ENCODE assay signal across 8 cellular contexts in genomic region chr5:134227259-134227658, GRCh38. TPM values are rescaled to one million over a fixed set of nuclear protein-coding genes. Genes with fewer than 3 reads are reported as not detected.
DNase-seq lines count a peak whose midpoint lies in the region; ATAC-seq and TF ChIP-seq lines count a peak whose summit lies in the region.

No MANE protein-coding gene starts in this region.

- TF ChIP-seq CTCF in GM23338 (conservative IDR thresholded peaks at IDR 0.05; ENCODE audit: low read depth in 2 of 2) (peak in 1 of 2 experiments; percentile 21; a peak in 1 of 4 replicates), brain (conservative IDR thresholded peaks at IDR 0.05) (peak in 1 of 2 experiments; percentile 7), kidney epithelial cell (IDR thresholded peaks at IDR 0.05; ENCODE audit: insufficient read depth, low read length, poor library complexity, severe bottlenecking) (no peak)

- H3K4me3 ChIP-seq in GM23338 (peak overlapping the region; percentile 92), kidney epithelial cell (ENCODE audit: low read depth, low read length) (peak overlapping the region; percentile 99)

- peaks cover 28% of the 10 kb centered on the region for H4K20me1 ChIP-seq in GM23338 (replicated peaks; ENCODE audit: insufficient read depth)

- H3K27ac Mint-ChIP-seq in GM23338: no peak overlapping the region; the same call in 1 of the 2 replicates
- H3K27ac Mint-ChIP-seq in brain: peak overlapping the region; percentile 96 to 99 (median 99)

- H3K27me3 ChIP-seq in GM23338 (ENCODE audit: insufficient read depth) (no peaks in the 10 kb centered on the region), kidney epithelial cell (ENCODE audit: control insufficient read depth, insufficient read depth, low read length) (no peaks in the 10 kb centered on the region)

- H3K4me3 Mint-ChIP-seq in GM23338 (peak overlapping the region; percentile 98), brain (peak overlapping the region; percentile 84 to 92 (median 89))

- H3K36me3 ChIP-seq in GM23338 (ENCODE audit: insufficient read depth) (no peaks in the 10 kb centered on the region), kidney epithelial cell (ENCODE audit: control insufficient read depth, insufficient read depth, low read length) (no peaks in the 10 kb centered on the region)

- peaks cover 26% of the 10 kb centered on the region for H3K4me1 ChIP-seq in GM23338 (ENCODE audit: insufficient read depth)

- H3K9me3 Mint-ChIP-seq in GM23338 (no peaks in the 10 kb centered on the region; the same call in 2 of the 3 replicates), brain (no peaks in the 10 kb centered on the region)

- no peaks in the 10 kb centered on the region; the same call in 1 of the 2 replicates for H3F3A ChIP-seq in GM23338 (replicated peaks; ENCODE audit: low read depth)

- H3K27ac ChIP-seq in GM23338 (ENCODE audit: low read depth): no peak overlapping the region; the same call in 1 of the 2 replicates

- no peaks in the 10 kb centered on the region for H3K9me2 ChIP-seq in GM23338 (ENCODE audit: insufficient read depth)

- H3K79me2 ChIP-seq in GM23338 (replicated peaks; ENCODE audit: insufficient read depth): peaks cover 40% of the 10 kb centered on the region

- peaks cover 13% of the 10 kb centered on the region for H3K27me3 Mint-ChIP-seq in GM23338 (ENCODE audit: insufficient read depth, low read depth, poor library complexity)
- peaks cover 3% of the 10 kb centered on the region for H3K27me3 Mint-ChIP-seq in brain

- peak overlapping the region; percentile 89 for H3K4me2 ChIP-seq in GM23338

- H3K4me1 Mint-ChIP-seq in GM23338 (peaks cover 27% of the 10 kb centered on the region), brain (peaks cover 33% of the 10 kb centered on the region)

- DNase-seq in GM23338 (ENCODE audit: low spot score) (peak; percentile 79), NCI-H526 (lab: John Stamatoyannopoulos, UW) (peak; percentile 20 to 64), kidney epithelial cell (ENCODE audit: low read depth) (no peak)
- peak; percentile 11 for DNase-seq in stimulated activated naive CD8-positive, alpha-beta T cell treated with anti-CD3 and anti-CD28 coated beads, Interleukin-15, Interleukin-2, amounts not matched to agents 100 U/mL and 50 U/mL, for 24 hours

- peak overlapping the region; percentile 93 for H2AFZ ChIP-seq in GM23338

- H3K36me3 Mint-ChIP-seq in GM23338 (ENCODE audit: low read depth) (peaks cover 21% of the 10 kb centered on the region), brain (peaks cover 17% of the 10 kb centered on the region)

- ATAC-seq in GM23338 (peak; percentile 60), GM18861 (IDR thresholded peaks at IDR 0.05; ENCODE audit: unreplicated experiment) (no peak), HG02759 (IDR thresholded peaks at IDR 0.05; ENCODE audit: unreplicated experiment) (no peak), HG03520 (IDR thresholded peaks at IDR 0.05; ENCODE audit: unreplicated experiment) (no peak)
- no peak for ATAC-seq in stimulated activated naive CD8-positive, alpha-beta T cell treated with anti-CD3 and anti-CD28 coated beads, Interleukin-15, Interleukin-2, amounts not matched to agents 100 U/mL and 50 U/mL, for 24 hours

TF ChIP-seq in GM23338, 12 proteins besides CTCF, POLR2A, EP300 and RAD21:
- TF ChIP-seq STAT1 (IDR thresholded peaks at IDR 0.05; ENCODE audit: unreplicated experiment) (no peak), EZH2phosphoT487 (IDR thresholded peaks at IDR 0.05; ENCODE audit: unreplicated experiment) (no peak)

RNA-seq across cellular contexts. Expression of gene PPP2CA, which starts 1.4 kb away (rescaled TPM):
- 316 and 342 TPM in 2 replicates for total RNA-seq in GM23338 (2014; rRNA removed; shearing (Covaris generic))
- polyA plus RNA-seq in GM23338 (2016; fragmentation: Nextera tagmentation; extraction: Ambion mirVana): 93.4 and 131 TPM in 2 replicates
- polyA plus RNA-seq in brain (ENCODE audit: insufficient read depth, low read depth, low replicate concordance): 112 TPM
- total RNA-seq in kidney epithelial cell: 232 and 249 TPM in 2 replicates

RNA-seq across cellular contexts. Expression of gene SKP1, which starts 50.5 kb away (rescaled TPM):
- total RNA-seq in GM23338 (2014; rRNA removed; shearing (Covaris generic)): 244 and 366 TPM in 2 replicates
- polyA plus RNA-seq in GM23338 (2016; fragmentation: Nextera tagmentation; extraction: Ambion mirVana): 344 and 440 TPM in 2 replicates
- 664 TPM for polyA plus RNA-seq in brain (ENCODE audit: insufficient read depth, low read depth, low replicate concordance)
- 222 and 233 TPM in 2 replicates for total RNA-seq in kidney epithelial cell
